ENCODE assay signal across 11 cellular contexts in genomic region chr2:134136702-134137101, GRCh38.
DNase-seq lines count a peak whose midpoint lies in the region; ATAC-seq, FAIRE-seq and TF ChIP-seq lines count a peak whose summit lies in the region.
"Had no signal": no experiment of that assay in that cellular context is flagged by ENCODE, and none has a peak within 500 bp of the region (broad histone marks: within the 10 kb centered on the region; RNA-seq: fewer than 3 reads in every experiment).

No MANE protein-coding gene starts in this region.

- H4K91ac ChIP-seq in H1 (replicated peaks; ENCODE audit: insufficient read length, low read length) = no peak overlapping the region

- WGBS in H1 (ENCODE audit: extremely low coverage in 1 of 2, insufficient coverage in 1 of 2, insufficient read length in 1 of 2, insufficient replicate concordance in 2 of 2, low coverage in 1 of 2, low lambda C conversion rate in 2 of 2, missing lambda C conversion rate in 1 of 2), 2 experiments = 89% methylated on average over 2 of the region's 2 CpGs; no CpG with 5 or more reads in 1 of the 2 experiments
- WGBS in endodermal cell (ENCODE audit: insufficient coverage in 1 of 2, insufficient read length in 1 of 2), 2 experiments = 49 to 75% methylated on average over 2 of the region's 2 CpGs

- H3K4me3 ChIP-seq in Loucy (ENCODE audit: low read length, poor library complexity, severe bottlenecking) = peak overlapping the region; percentile 10
- no peak overlapping the region for H3K4me3 ChIP-seq in H1 (ENCODE audit: extremely low read depth in 1 of 4, insufficient read depth in 2 of 4, low read depth in 3 of 4, low read length in 4 of 4)
- no peak overlapping the region for H3K4me3 ChIP-seq in endodermal cell (ENCODE audit: low read length)

- H4K8ac ChIP-seq in H1 (ENCODE audit: extremely low read depth, insufficient read depth, low read length) = no peak overlapping the region

- no peak for TF ChIP-seq EP300 in H1 (IDR thresholded peaks at IDR 0.05; ENCODE audit: borderline replicate concordance in 1 of 2, low read depth in 2 of 2, low read length in 2 of 2)

- H3K23ac ChIP-seq in H1 (ENCODE audit: insufficient read length) = no peak overlapping the region

- H2BK20ac ChIP-seq in H1 (ENCODE audit: low read length) = no peak overlapping the region

- H3K27ac ChIP-seq in CD4-positive, alpha-beta T cell (ENCODE audit: low read depth, low read length) = no peak overlapping the region
- no peak overlapping the region for H3K27ac ChIP-seq in H1 (ENCODE audit: low read depth, low read length)
- H3K27ac ChIP-seq in endodermal cell (ENCODE audit: low read depth, low read length) = no peak overlapping the region

- H3K36me3 ChIP-seq in Loucy (ENCODE audit: insufficient read depth, low read length) (peaks cover 7% of the 10 kb centered on the region; the same call in 1 of the 2 replicates), H1 (ENCODE audit: control insufficient read depth in 2 of 4, insufficient read depth in 4 of 4, low read length in 3 of 4) (no peaks in the 10 kb centered on the region), endodermal cell (ENCODE audit: control insufficient read depth, insufficient read depth, low read length) (peaks cover 6% of the 10 kb centered on the region)

- H3K27me3 ChIP-seq in CD4-positive, alpha-beta T cell (ENCODE audit: control insufficient read depth, insufficient read depth, low read length) = no peaks in the 10 kb centered on the region
- H3K27me3 ChIP-seq in Loucy (ENCODE audit: insufficient read depth, low read length, poor library complexity, severe bottlenecking) = no peaks in the 10 kb centered on the region
- H3K27me3 ChIP-seq in H1 (replicated peaks in 1 of 4; ENCODE audit: control insufficient read depth in 3 of 4, extremely low read depth in 1 of 4, insufficient read depth in 3 of 4, low read length in 3 of 4) = no peaks in the 10 kb centered on the region
- no peaks in the 10 kb centered on the region for H3K27me3 ChIP-seq in endodermal cell (ENCODE audit: control insufficient read depth, insufficient read depth, low read length, poor library complexity, severe bottlenecking)

- peak overlapping the region; percentile 31 for H3K9ac ChIP-seq in Loucy (ENCODE audit: low read depth, low read length, poor library complexity, severe bottlenecking)
- H3K9ac ChIP-seq in H1 (replicated peaks in 1 of 4; ENCODE audit: extremely low read depth in 1 of 4, low read depth in 3 of 4, low read length in 3 of 4) = no peak overlapping the region
- H3K9ac ChIP-seq in endodermal cell (ENCODE audit: extremely low read depth, low read length, poor library complexity, severe bottlenecking) = no peak overlapping the region

- TF ChIP-seq POLR2A in H1 (IDR thresholded peaks at IDR 0.05; ENCODE audit: control extremely low read depth in 1 of 2, low read depth in 2 of 2, low read length in 2 of 2) = no peak

- H3K36me3 Mint-ChIP-seq in CD4-positive, alpha-beta T cell (ENCODE audit: low read depth) = peaks cover 14% of the 10 kb centered on the region
- H3K36me3 Mint-ChIP-seq in osteocyte (ENCODE audit: unreplicated experiment) (no peaks in the 10 kb centered on the region), endodermal cell (ENCODE audit: low read depth) (peaks cover 5% of the 10 kb centered on the region)
- H3K36me3 Mint-ChIP-seq: natural killer cell had no signal

- H2BK15ac ChIP-seq in H1 (ENCODE audit: low read length) = no peak overlapping the region

- H3K9me3 ChIP-seq in CD4-positive, alpha-beta T cell (ENCODE audit: control insufficient read depth, low read length) = no peaks in the 10 kb centered on the region
- no peaks in the 10 kb centered on the region for H3K9me3 ChIP-seq in Loucy (ENCODE audit: insufficient read depth, low read depth, low read length)
- no peaks in the 10 kb centered on the region for H3K9me3 ChIP-seq in H1 (ENCODE audit: insufficient read depth in 2 of 2, low read depth in 1 of 2, low read length in 1 of 2)
- no peaks in the 10 kb centered on the region for H3K9me3 ChIP-seq in endodermal cell (ENCODE audit: control insufficient read depth, low read length)

- no peaks in the 10 kb centered on the region for H3K9me2 ChIP-seq in Loucy (replicated peaks; ENCODE audit: low read depth, low read length)

- no peak overlapping the region for H3K56ac ChIP-seq in H1 (replicated peaks; ENCODE audit: insufficient read length, low read depth, low read length)

- H3K4me3 Mint-ChIP-seq in CD4-positive, alpha-beta T cell = peak overlapping the region; percentile 71
- no peak overlapping the region for H3K4me3 Mint-ChIP-seq in osteocyte (ENCODE audit: unreplicated experiment)
- H3K4me3 Mint-ChIP-seq in endodermal cell = no peak overlapping the region

- no peak overlapping the region for H3K4ac ChIP-seq in H1 (replicated peaks; ENCODE audit: insufficient read length, low read depth, low read length)

- DNase-seq in CD4-positive, alpha-beta T cell = no peak
- DNase-seq in H1 (ENCODE audit: low read depth in 1 of 2, low spot score in 2 of 2) (no peak), osteocyte (ENCODE audit: extremely low spot score, unreplicated experiment) (no peak), left colon (no peak), endodermal cell (no peak)
- DNase-seq: erythroblast, natural killer cell, NCI-H1930 had no signal

- CTCF ChIA-PET in CD4-positive, alpha-beta T cell (lab: Charles Lee) = interaction anchor here (1.4 kb wide), 1 partner anchor 18 kb away, joined by 3 read pairs; no protein-coding TSS in a partner anchor
- CTCF ChIA-PET in H1 (lab: Charles Lee; ENCODE audit: partially characterized antibody) = interaction anchor here (1.0 to 2.3 kb wide), 3 partner anchors 12 to 71 kb away, joined by 3 to 8 read pairs (median 4); no protein-coding TSS in a partner anchor

- H3K4me1 ChIP-seq in Loucy (ENCODE audit: insufficient read depth, low read length, poor library complexity, severe bottlenecking) = peaks cover 23% of the 10 kb centered on the region
- peaks cover 3 to 30% (median 29%) of the 10 kb centered on the region in 4 experiments; a peak in 6 of 7 replicates for H3K4me1 ChIP-seq in H1 (replicated peaks in 1 of 4; ENCODE audit: control insufficient read depth in 3 of 4, insufficient read depth in 4 of 4, low read length in 3 of 4)
- peaks cover 16% of the 10 kb centered on the region for H3K4me1 ChIP-seq in endodermal cell (ENCODE audit: control insufficient read depth, insufficient read depth, low read length)

- H2AFZ ChIP-seq in Loucy (ENCODE audit: low read length) (no peak overlapping the region), H1 (ENCODE audit: low read length) (no peak overlapping the region)

- H2BK120ac ChIP-seq in H1 (replicated peaks; ENCODE audit: low read depth, low read length) = no peak overlapping the region

- H3K4me2 ChIP-seq in Loucy (ENCODE audit: low read depth, low read length, poor library complexity, severe bottlenecking) = peak overlapping the region; percentile 49
- no peak overlapping the region for H3K4me2 ChIP-seq in H1 (ENCODE audit: insufficient read depth in 1 of 2, low read depth in 2 of 2, low read length in 2 of 2)

- intact Hi-C loops in CD4-positive, alpha-beta T cell (cut with DNase I, micrococcal nuclease) = loop anchor here in 1 of 2 experiments (5.0 kb wide), 1 partner anchor 36 kb away; no protein-coding TSS in a partner anchor
- intact Hi-C loops in left colon (cut with DNase I, micrococcal nuclease) = no loop called here

- H2BK5ac ChIP-seq in H1 (ENCODE audit: low read depth, low read length) = no peak overlapping the region

- no peaks in the 10 kb centered on the region for H3K27me3 Mint-ChIP-seq in CD4-positive, alpha-beta T cell
- H3K27me3 Mint-ChIP-seq in osteocyte (ENCODE audit: unreplicated experiment) (no peaks in the 10 kb centered on the region), endodermal cell (ENCODE audit: insufficient read depth) (no peaks in the 10 kb centered on the region)

- TF ChIP-seq RAD21 in H1 (IDR thresholded peaks at IDR 0.05 in 1 of 2, conservative IDR thresholded peaks at IDR 0.05 in 1 of 2; ENCODE audit: low read depth in 2 of 2, low read length in 2 of 2) = no peak

- H3K79me2 ChIP-seq in Loucy (ENCODE audit: insufficient read depth, low read length) (peaks cover 95% of the 10 kb centered on the region), H1 (ENCODE audit: control insufficient read depth in 1 of 2, insufficient read depth in 2 of 2, low read length in 2 of 2) (peaks cover 3 to 81% of the 10 kb centered on the region in 2 experiments)

- H4K20me1 ChIP-seq in Loucy (ENCODE audit: insufficient read depth, low read length, poor library complexity, severe bottlenecking) = peaks cover 24% of the 10 kb centered on the region
- peaks cover 0 to 4% of the 10 kb centered on the region in 2 experiments for H4K20me1 ChIP-seq in H1 (replicated peaks in 1 of 2; ENCODE audit: control insufficient read depth in 1 of 2, insufficient read depth in 2 of 2, low read length in 2 of 2)

- no peaks in the 10 kb centered on the region for H3K23me2 ChIP-seq in H1 (ENCODE audit: low read depth, low read length)

- H4K5ac ChIP-seq in H1 (ENCODE audit: insufficient read length, low read depth, low read length) = no peak overlapping the region

- peak overlapping the region; percentile 78 for H3K27ac Mint-ChIP-seq in CD4-positive, alpha-beta T cell
- peak overlapping the region; percentile 78 for H3K27ac Mint-ChIP-seq in osteocyte (ENCODE audit: unreplicated experiment)
- no peak overlapping the region for H3K27ac Mint-ChIP-seq in endodermal cell
- H3K27ac Mint-ChIP-seq: natural killer cell had no signal

- no peaks in the 10 kb centered on the region for H3F3A ChIP-seq in Loucy (ENCODE audit: low read depth)

- H3K9me3 Mint-ChIP-seq in CD4-positive, alpha-beta T cell = no peaks in the 10 kb centered on the region
- H3K9me3 Mint-ChIP-seq in osteocyte (ENCODE audit: unreplicated experiment) (no peaks in the 10 kb centered on the region), endodermal cell (no peaks in the 10 kb centered on the region)
- H3K9me3 Mint-ChIP-seq: natural killer cell had no signal

- no peak for FAIRE-seq in H1 (lab: Jason Lieb, UNC)

- H3K79me1 ChIP-seq in H1 (ENCODE audit: low read depth, low read length) = peaks cover 11% of the 10 kb centered on the region

- no peak overlapping the region for H3K14ac ChIP-seq in H1 (ENCODE audit: insufficient read length)

- TF ChIP-seq CTCF in CD4-positive, alpha-beta T cell (IDR thresholded peaks at IDR 0.05) = no peak
- no peak for TF ChIP-seq CTCF in Loucy (conservative IDR thresholded peaks at IDR 0.05; ENCODE audit: low read length)
- no peak for TF ChIP-seq CTCF in H1 (IDR thresholded peaks at IDR 0.05; ENCODE audit: control extremely low read depth in 1 of 3, insufficient read depth in 1 of 3, low read depth in 1 of 3, low read length in 3 of 3)
- no peak for TF ChIP-seq CTCF in osteocyte (IDR thresholded peaks at IDR 0.05)
- no peak for TF ChIP-seq CTCF in endodermal cell (conservative IDR thresholded peaks at IDR 0.05)

- no peak for ATAC-seq in CD4-positive, alpha-beta T cell (ENCODE audit: poor library complexity)
- ATAC-seq in left colon = no peak
- ATAC-seq in GM19397 (IDR thresholded peaks at IDR 0.05; ENCODE audit: unreplicated experiment) = no peak
- ATAC-seq in HG03439 (IDR thresholded peaks at IDR 0.05; ENCODE audit: unreplicated experiment) = no peak
- ATAC-seq: natural killer cell had no signal

- 0 out of 2 replicates have a peak overlapping the region, but pooled peaks have one; percentile 20 for H3K18ac ChIP-seq in H1 (ENCODE audit: extremely low read depth, low read length)

- H2AK5ac ChIP-seq in H1 (ENCODE audit: low read depth, low read length) = peak overlapping the region; percentile 20; the same call in 1 of the 2 replicates

- H2BK12ac ChIP-seq in H1 (ENCODE audit: low read depth, low read length) = no peak overlapping the region

- peaks cover 99% of the 10 kb centered on the region for H3K4me1 Mint-ChIP-seq in CD4-positive, alpha-beta T cell (ENCODE audit: low read depth)
- H3K4me1 Mint-ChIP-seq in osteocyte (ENCODE audit: unreplicated experiment) (peaks cover 24% of the 10 kb centered on the region), endodermal cell (peaks cover 36% of the 10 kb centered on the region)

- POLR2A ChIA-PET in CD4-positive, alpha-beta T cell (lab: Charles Lee) = interaction anchor here (0.8 to 1.2 kb wide), 3 partner anchors 9 to 69 kb away, joined by 3 to 4 read pairs (median 3); no protein-coding TSS in a partner anchor
- POLR2A ChIA-PET in H1 (lab: Charles Lee; ENCODE audit: partially characterized antibody) = interaction anchor here (1.1 to 1.2 kb wide), 2 partner anchors 16 to 69 kb away, joined by 3 read pairs; no protein-coding TSS in a partner anchor
